In genomic region chr2:167670588-167670987, GRCh38 we compare ENCODE assay signal across 34 cellular contexts.
"Had no signal": no experiment of that assay in that cellular context is flagged by ENCODE, and none has a peak within 500 bp of the region (broad histone marks: within the 10 kb centered on the region; RNA-seq: fewer than 3 reads in every experiment).

No MANE protein-coding gene starts in this region.

- H3K27me3 ChIP-seq: adrenal gland, ascending aorta, body of pancreas, brain microvascular endothelial cell, breast epithelium, cardiac muscle cell had no signal

- FAIRE-seq: astrocyte, bronchial epithelial cell had no signal

- H3K4me1 ChIP-seq: adrenal gland, ascending aorta, body of pancreas, breast epithelium had no signal

- H3K4me3 ChIP-seq: adrenal gland, ascending aorta, body of pancreas, breast epithelium, cardiac muscle cell had no signal

- H3K36me3 ChIP-seq: adrenal gland, ascending aorta, brain microvascular endothelial cell, breast epithelium, cardiac muscle cell had no signal

- DNase-seq: activated effector memory CD4-positive, alpha-beta T cell treated with anti-CD3 and anti-CD28 coated beads, Interleukin-2, amount 50 U/mL, for 16 hours; activated effector memory CD4-positive, alpha-beta T cell treated with Interleukin-2 at 50 U/mL for 16 hours; activated gamma-delta T cell; activated gamma-delta T cell treated with Interleukin-2 at 50 U/mL for 16 hours; activated naive CD4-positive, alpha-beta T cell; activated naive CD4-positive, alpha-beta T cell treated with anti-CD3 and anti-CD28 coated beads for 36 hours; activated naive CD4-positive, alpha-beta T cell treated with anti-CD3 and anti-CD28 coated beads, Interleukin-2, amount 10 ng/mL, durations not matched to agents 7 days and 5 days; activated naive CD4-positive, alpha-beta T cell treated with anti-CD3 and anti-CD28 coated beads, Interleukin-2, amount 50 U/mL, for 16 hours; activated naive CD4-positive, alpha-beta T cell treated with Interleukin-2 at 50 U/mL for 16 hours; activated naive CD8-positive, alpha-beta T cell treated with anti-CD3 and anti-CD28 coated beads for 36 hours; activated naive CD8-positive, alpha-beta T cell treated with anti-CD3 and anti-CD28 coated beads, Interleukin-2, amount 10 ng/mL, durations not matched to agents 7 days and 5 days; activated naive CD8-positive, alpha-beta T cell treated with anti-CD3 and anti-CD28 coated beads, Interleukin-2, amount 50 U/mL, for 24 hours; activated T-cell treated with anti-CD3 and anti-CD28 coated beads, Interleukin-2, amount 50 U/mL, for 1 hour; activated T-cell treated with anti-CD3 and anti-CD28 coated beads, Interleukin-2, amount 50 U/mL, for 24 hours; activated T-cell treated with anti-CD3 and anti-CD28 coated beads, Interleukin-2, amount 50 U/mL, for 4 hours; activated T-cell treated with anti-CD3 and anti-CD28 coated beads, Interleukin-2, amount 50 U/mL, for 48 hours; activated T-cell treated with anti-CD3 and anti-CD28 coated beads, Interleukin-2, amount 50 U/mL, for 72 hours; adrenal gland; amniotic stem cell; amygdala; anterior cingulate cortex; aorta; body of pancreas; brain microvascular endothelial cell; caudate nucleus; central memory CD4-positive, alpha-beta T cell; cerebellar nuclear complex had no signal

- H3K27ac ChIP-seq: adrenal gland, ascending aorta, body of pancreas, brain microvascular endothelial cell, breast epithelium, cardiac muscle cell had no signal

- ATAC-seq: activated naive CD4-positive, alpha-beta T cell treated with anti-CD3 and anti-CD28 coated beads, Interleukin-2, amount 50 U/mL, for 72 hours; activated naive CD8-positive, alpha-beta T cell treated with anti-CD3 and anti-CD28 coated beads, Interleukin-2, amount 50 U/mL, for 24 hours; activated T-cell treated with anti-CD3 and anti-CD28 coated beads, Interleukin-2, amount 50 U/mL, for 4 hours; activated T-cell treated with anti-CD3 and anti-CD28 coated beads, Interleukin-2, amount 50 U/mL, for 72 hours; activated T-helper 17 cell treated with anti-CD3 and anti-CD28 coated beads, Interleukin-2, amount 50 U/mL, for 72 hours; body of pancreas had no signal
